In genomic region chr2:17590342-17590911, GRCh38 we compare ENCODE assay signal across 1 cellular context.
TF ChIP-seq lines count a peak whose summit lies in the region.

No MANE protein-coding gene starts in this region.

TF ChIP-seq in WTC11, 78 proteins besides CTCF, POLR2A, EP300 and RAD21 (continued from another document):
- TF ChIP-seq, protein P1, sequence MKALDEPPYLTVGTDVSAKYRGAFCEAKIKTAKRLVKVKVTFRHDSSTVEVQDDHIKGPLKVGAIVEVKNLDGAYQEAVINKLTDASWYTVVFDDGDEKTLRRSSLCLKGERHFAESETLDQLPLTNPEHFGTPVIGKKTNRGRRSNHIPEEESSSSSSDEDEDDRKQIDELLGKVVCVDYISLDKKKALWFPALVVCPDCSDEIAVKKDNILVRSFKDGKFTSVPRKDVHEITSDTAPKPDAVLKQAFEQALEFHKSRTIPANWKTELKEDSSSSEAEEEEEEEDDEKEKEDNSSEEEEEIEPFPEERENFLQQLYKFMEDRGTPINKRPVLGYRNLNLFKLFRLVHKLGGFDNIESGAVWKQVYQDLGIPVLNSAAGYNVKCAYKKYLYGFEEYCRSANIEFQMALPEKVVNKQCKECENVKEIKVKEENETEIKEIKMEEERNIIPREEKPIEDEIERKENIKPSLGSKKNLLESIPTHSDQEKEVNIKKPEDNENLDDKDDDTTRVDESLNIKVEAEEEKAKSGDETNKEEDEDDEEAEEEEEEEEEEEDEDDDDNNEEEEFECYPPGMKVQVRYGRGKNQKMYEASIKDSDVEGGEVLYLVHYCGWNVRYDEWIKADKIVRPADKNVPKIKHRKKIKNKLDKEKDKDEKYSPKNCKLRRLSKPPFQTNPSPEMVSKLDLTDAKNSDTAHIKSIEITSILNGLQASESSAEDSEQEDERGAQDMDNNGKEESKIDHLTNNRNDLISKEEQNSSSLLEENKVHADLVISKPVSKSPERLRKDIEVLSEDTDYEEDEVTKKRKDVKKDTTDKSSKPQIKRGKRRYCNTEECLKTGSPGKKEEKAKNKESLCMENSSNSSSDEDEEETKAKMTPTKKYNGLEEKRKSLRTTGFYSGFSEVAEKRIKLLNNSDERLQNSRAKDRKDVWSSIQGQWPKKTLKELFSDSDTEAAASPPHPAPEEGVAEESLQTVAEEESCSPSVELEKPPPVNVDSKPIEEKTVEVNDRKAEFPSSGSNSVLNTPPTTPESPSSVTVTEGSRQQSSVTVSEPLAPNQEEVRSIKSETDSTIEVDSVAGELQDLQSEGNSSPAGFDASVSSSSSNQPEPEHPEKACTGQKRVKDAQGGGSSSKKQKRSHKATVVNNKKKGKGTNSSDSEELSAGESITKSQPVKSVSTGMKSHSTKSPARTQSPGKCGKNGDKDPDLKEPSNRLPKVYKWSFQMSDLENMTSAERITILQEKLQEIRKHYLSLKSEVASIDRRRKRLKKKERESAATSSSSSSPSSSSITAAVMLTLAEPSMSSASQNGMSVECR (CRISPR knock-in tag; IDR thresholded peaks at IDR 0.05; ENCODE audit: borderline replicate concordance): no peak
- TF ChIP-seq NFATC4 (CRISPR knock-in tag; IDR thresholded peaks at IDR 0.05): no peak
- no peak for TF ChIP-seq ERG (CRISPR knock-in tag; IDR thresholded peaks at IDR 0.05)
- no peak for TF ChIP-seq CREB1 (CRISPR knock-in tag; IDR thresholded peaks at IDR 0.05)
- TF ChIP-seq SMAD4 (CRISPR knock-in tag; IDR thresholded peaks at IDR 0.05): no peak
